ENCODE assay signal across 17 cellular contexts in the genomic region with DNA sequence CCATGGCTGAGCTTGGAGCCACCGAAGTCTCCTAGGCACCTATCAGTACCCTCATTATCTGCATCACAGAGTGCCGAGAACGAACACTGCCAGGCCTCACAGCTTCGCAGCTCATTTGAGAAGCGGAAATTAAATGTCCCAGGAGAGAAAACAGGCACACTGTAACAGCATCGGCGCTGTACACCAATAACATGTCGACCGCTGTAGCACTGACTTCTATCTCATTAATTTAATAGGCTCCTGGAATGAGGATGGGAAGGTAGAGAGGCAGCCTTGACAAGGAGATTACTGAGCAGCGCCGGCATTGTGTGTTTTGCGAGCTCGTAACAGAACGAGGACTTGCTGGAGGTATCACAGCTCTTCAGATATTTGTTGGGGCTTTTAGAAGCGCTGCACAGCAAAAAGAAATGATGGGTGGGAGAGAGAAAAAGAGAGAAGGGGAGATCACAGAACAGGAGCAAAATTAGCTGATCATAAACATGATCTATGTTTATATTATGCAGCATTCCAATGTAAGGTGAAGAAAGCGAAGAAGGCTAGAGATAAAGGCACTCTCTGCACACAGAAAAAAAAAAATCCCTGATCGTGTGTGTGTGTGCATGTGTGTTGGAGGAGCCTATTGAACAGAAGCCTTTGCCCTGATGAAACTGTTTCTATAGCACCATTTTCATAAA. TPM values are rescaled to one million over a fixed set of nuclear protein-coding genes. Genes with fewer than 3 reads are reported as not detected.
A peak's percentile ranks its signal among the peaks of the same experiment; 100 is the strongest.
DNase-seq lines count a peak whose midpoint lies in the region; ATAC-seq, FAIRE-seq and TF ChIP-seq lines count a peak whose summit lies in the region.
"Had no signal": no experiment of that assay in that cellular context is flagged by ENCODE, and none has a peak within 500 bp of the region (broad histone marks: within the 10 kb centered on the region; RNA-seq: fewer than 3 reads in every experiment).

No MANE protein-coding gene starts in this region.

- no peak overlapping the region for H3K9ac ChIP-seq in astrocyte (ENCODE audit: low read length)

- H3K4me1 Mint-ChIP-seq in astrocyte (ENCODE audit: low read depth, unreplicated experiment), result peaks cover 12% of the 10 kb centered on the region
- H3K4me1 Mint-ChIP-seq: activated CD4-positive, alpha-beta T cell treated with anti-CD3 and anti-CD28 coated beads, Interleukin-2, amount 10 ng/mL, durations not matched to agents 24 days and 14 days had no signal

- intact Hi-C loops in right cardiac atrium (cut with DNase I), result no loop called here
- intact Hi-C loops in left ventricle myocardium superior (cut with micrococcal nuclease), result no loop called here

- H3K4me1 ChIP-seq in right cardiac atrium (ENCODE audit: control insufficient read depth, insufficient read depth, low read length) (no peaks in the 10 kb centered on the region), astrocyte (ENCODE audit: insufficient read depth, low read length) (peaks cover 14% of the 10 kb centered on the region)
- H3K4me1 ChIP-seq: ascending aorta, uterus had no signal

- DNase-seq in right cardiac atrium (no peak), left ventricle myocardium superior (no peak), NCI-H345 treated with DMSO at 0.1 percent for 48 hours (lab: John Stamatoyannopoulos, UW; ENCODE audit: unreplicated experiment) (peak; percentile 44), astrocyte (ENCODE audit: low read depth) (no peak), SKM-1 (lab: John Stamatoyannopoulos, UW; ENCODE audit: unreplicated experiment) (no peak), GM20000 (ENCODE audit: low spot score) (no peak)
- no peak for DNase-seq in NK-92 treated with Interleukin-12 subunit alpha and Interleukin-12 subunit beta, amount 100 ng/mL, for 24 hours (lab: John Stamatoyannopoulos, UW)
- no peak for DNase-seq in stimulated activated CD4-positive, alpha-beta T cell treated with anti-CD3 and anti-CD28 coated beads, Interleukin-2, amount 100 ng/mL, for 24 hours
- DNase-seq: activated CD4-positive, alpha-beta T cell treated with anti-CD3 and anti-CD28 coated beads, Interleukin-2, amount 10 ng/mL, durations not matched to agents 24 days and 14 days; activated CD8-positive, alpha-beta memory T cell treated with anti-CD3 and anti-CD28 coated beads, Interleukin-2, amount 50 U/mL, for 48 hours; cortex of kidney; NCI-H226; stimulated activated CD4-positive, alpha-beta T cell treated with anti-CD3 and anti-CD28 coated beads, Interleukin-2, amount 100 ng/mL, for 48 hours; uterus had no signal

- peak overlapping the region; percentile 50 for H3K4me2 ChIP-seq in astrocyte (ENCODE audit: low read length)

- no peaks in the 10 kb centered on the region for H3K79me2 ChIP-seq in astrocyte (ENCODE audit: insufficient read depth, low read length)

- H3K4me3 Mint-ChIP-seq in astrocyte (ENCODE audit: unreplicated experiment), result no peak overlapping the region
- H3K4me3 Mint-ChIP-seq: activated CD4-positive, alpha-beta T cell treated with anti-CD3 and anti-CD28 coated beads, Interleukin-2, amount 10 ng/mL, durations not matched to agents 24 days and 14 days had no signal

- H3K27ac ChIP-seq in right cardiac atrium (ENCODE audit: low read length) (no peak overlapping the region), astrocyte (ENCODE audit: low read depth, low read length) (no peak overlapping the region)
- H3K27ac ChIP-seq: ascending aorta, uterus had no signal

- no peaks in the 10 kb centered on the region for H3K27me3 ChIP-seq in right cardiac atrium (ENCODE audit: control insufficient read depth, insufficient read depth)
- H3K27me3 ChIP-seq in astrocyte (ENCODE audit: insufficient read depth, low read length), result no peaks in the 10 kb centered on the region
- H3K27me3 ChIP-seq: ascending aorta, uterus had no signal

- no peaks in the 10 kb centered on the region for H3K36me3 ChIP-seq in astrocyte (ENCODE audit: insufficient read depth, low read length)
- H3K36me3 ChIP-seq: ascending aorta, uterus had no signal

- H3K9me3 Mint-ChIP-seq in astrocyte (ENCODE audit: unreplicated experiment), result no peaks in the 10 kb centered on the region
- H3K9me3 Mint-ChIP-seq: activated CD4-positive, alpha-beta T cell treated with anti-CD3 and anti-CD28 coated beads, Interleukin-2, amount 10 ng/mL, durations not matched to agents 24 days and 14 days had no signal

- peaks cover 2% of the 10 kb centered on the region for H3K27me3 Mint-ChIP-seq in astrocyte (ENCODE audit: low read depth, unreplicated experiment)
- H3K27me3 Mint-ChIP-seq: activated CD4-positive, alpha-beta T cell treated with anti-CD3 and anti-CD28 coated beads, Interleukin-2, amount 10 ng/mL, durations not matched to agents 24 days and 14 days had no signal

- peak; percentile 35 to 45 for ATAC-seq in right cardiac atrium
- no peak for ATAC-seq in left ventricle myocardium superior
- ATAC-seq: left lobe of liver had no signal

- H3K4me3 ChIP-seq in right cardiac atrium (ENCODE audit: low read length), result no peak overlapping the region
- H3K4me3 ChIP-seq in astrocyte (ENCODE audit: insufficient read depth, low read depth, low read length), result no peak overlapping the region
- H3K4me3 ChIP-seq: ascending aorta, uterus had no signal

- H3K9me3 ChIP-seq in right cardiac atrium (ENCODE audit: control insufficient read depth, low read length) (no peaks in the 10 kb centered on the region), astrocyte (ENCODE audit: insufficient read depth, low read depth, low read length) (no peaks in the 10 kb centered on the region)
- H3K9me3 ChIP-seq: ascending aorta, uterus had no signal

- H2AFZ ChIP-seq in astrocyte (ENCODE audit: low read depth, low read length), result no peak overlapping the region

- H4K20me1 ChIP-seq in astrocyte (ENCODE audit: insufficient read depth, low read length), result no peaks in the 10 kb centered on the region

- no peaks in the 10 kb centered on the region for H3K36me3 Mint-ChIP-seq in astrocyte (ENCODE audit: low read depth, unreplicated experiment)

- no peak for FAIRE-seq in astrocyte (lab: Jason Lieb, UNC)
- FAIRE-seq: endothelial cell of umbilical vein had no signal

- peak overlapping the region; percentile 37 for H3K27ac Mint-ChIP-seq in astrocyte (ENCODE audit: unreplicated experiment)
- H3K27ac Mint-ChIP-seq: activated CD4-positive, alpha-beta T cell treated with anti-CD3 and anti-CD28 coated beads, Interleukin-2, amount 10 ng/mL, durations not matched to agents 24 days and 14 days had no signal

- no peak for TF ChIP-seq CTCF in astrocyte (IDR thresholded peaks at IDR 0.05; ENCODE audit: insufficient read depth, low read depth, low read length)
- TF ChIP-seq CTCF in GM20000 (IDR thresholded peaks at IDR 0.05; ENCODE audit: extremely low read depth, missing control alignments), result no peak

- 30% methylated on average over 17 of the region's 17 CpGs for WGBS in right cardiac atrium

RNA-seq across cellular contexts. Expression of a gene that starts 29.2 kb away (rescaled TPM):
- 10 to 100 TPM; 32.3 to 74.5 (median 36.8) TPM for total RNA-seq in right cardiac atrium
- 57.3 TPM for polyA plus RNA-seq in right cardiac atrium
- total RNA-seq in left ventricle myocardium superior, result 3.0 TPM
- 12.0 and 12.8 TPM in 2 replicates for total RNA-seq in astrocyte
- total RNA-seq: activated CD4-positive, alpha-beta T cell treated with anti-CD3 and anti-CD28 coated beads, Interleukin-2, amount 10 ng/mL, durations not matched to agents 24 days and 14 days; endothelial cell of umbilical vein had no signal
- polyA plus RNA-seq: endothelial cell of umbilical vein had no signal
